ENCODE assay signal across 8 cellular contexts in genomic region chr15:64430000-64430735, GRCh38. TPM values are rescaled to one million over a fixed set of nuclear protein-coding genes. Genes with fewer than 3 reads are reported as not detected.
A peak's percentile ranks its signal among the peaks of the same experiment; 100 is the strongest.
DNase-seq lines count a peak whose midpoint lies in the region; ATAC-seq and TF ChIP-seq lines count a peak whose summit lies in the region.

No MANE protein-coding gene starts in this region.

- no peak overlapping the region for H3K4me3 ChIP-seq in BLaER1 treated with 17β-estradiol and CSF1 and Interleukin-3, amounts not matched to agents 10 nM and 100 nM
- H3K4me3 ChIP-seq in HFF-Myc (replicated peaks; ENCODE audit: low read depth, low read length) (no peak overlapping the region), testis (no peak overlapping the region)

- WGBS in testis, 2 donors = 18% methylated on average over 3 of the region's 3 CpGs

- H3K9me3 ChIP-seq in BLaER1 treated with 17β-estradiol and CSF1 and Interleukin-3, amounts not matched to agents 10 nM and 100 nM (replicated peaks in 1 of 11) = no peaks in the 10 kb centered on the region
- H3K9me3 ChIP-seq in testis = no peaks in the 10 kb centered on the region

- peak overlapping the region; percentile 54 to 78 (median 69); a peak in 21 of 22 replicates for H3K4me2 ChIP-seq in BLaER1 treated with 17β-estradiol and CSF1 and Interleukin-3, amounts not matched to agents 10 nM and 100 nM

- intact Hi-C loops in testis (cut with DNase I; ENCODE audit: low total_unique reads) = loop anchor here (10.0 kb wide), 1 partner anchor 255 kb away; no protein-coding TSS in a partner anchor

- peak; percentile 88 for DNase-seq in HFF-Myc (ENCODE audit: extremely low read depth, low read depth)
- DNase-seq in OCI-M2 (lab: John Stamatoyannopoulos, UW; ENCODE audit: unreplicated experiment) = peak; percentile 42
- DNase-seq in amniotic epithelial cell (ENCODE audit: low read depth) = peak; percentile 95
- DNase-seq in iPS-NIHi11 (ENCODE audit: low spot score) = peak; percentile 54
- peak; percentile 67 for DNase-seq in testis

- peak overlapping the region; percentile 1 to 95 (median 91); a peak in 19 of 22 replicates for H3K27ac ChIP-seq in BLaER1 treated with 17β-estradiol and CSF1 and Interleukin-3, amounts not matched to agents 10 nM and 100 nM
- H3K27ac ChIP-seq in testis = peak overlapping the region in 1 of 2 donors; percentile 42

- peaks cover 26 to 37% (median 33%) of the 10 kb centered on the region in 10 experiments for H3K4me1 ChIP-seq in BLaER1 treated with 17β-estradiol and CSF1 and Interleukin-3, amounts not matched to agents 10 nM and 100 nM
- H3K4me1 ChIP-seq in testis = peaks cover 6% of the 10 kb centered on the region

- peak overlapping the region; percentile 23 to 83 (median 75); a peak in 20 of 22 replicates for H3K9ac ChIP-seq in BLaER1 treated with 17β-estradiol and CSF1 and Interleukin-3, amounts not matched to agents 10 nM and 100 nM

- TF ChIP-seq POLR2A in testis (IDR thresholded peaks at IDR 0.05) = no peak

- peaks cover 19 to 85% (median 52%) of the 10 kb centered on the region in 11 experiments for H3K36me3 ChIP-seq in BLaER1 treated with 17β-estradiol and CSF1 and Interleukin-3, amounts not matched to agents 10 nM and 100 nM
- H3K36me3 ChIP-seq in testis (ENCODE audit: low read depth, missing control alignments) = peaks cover 3% of the 10 kb centered on the region

- no peaks in the 10 kb centered on the region for H3K27me3 ChIP-seq in BLaER1 treated with 17β-estradiol and CSF1 and Interleukin-3, amounts not matched to agents 10 nM and 100 nM
- no peaks in the 10 kb centered on the region for H3K27me3 ChIP-seq in testis

- TF ChIP-seq CTCF in HFF-Myc (IDR thresholded peaks at IDR 0.05; ENCODE audit: low read depth, low read length, missing control alignments) (no peak), testis (IDR thresholded peaks at IDR 0.05) (no peak)

- ATAC-seq in HG03442 (IDR thresholded peaks at IDR 0.05; ENCODE audit: unreplicated experiment) = no peak
- no peak for ATAC-seq in HG03280 (IDR thresholded peaks at IDR 0.05; ENCODE audit: unreplicated experiment)

- peaks cover 0 to 14% (median 0%) of the 10 kb centered on the region in 11 experiments; a peak in 2 of 22 replicates for H4K20me1 ChIP-seq in BLaER1 treated with 17β-estradiol and CSF1 and Interleukin-3, amounts not matched to agents 10 nM and 100 nM

RNA-seq across cellular contexts. Expression of gene ZNF609, which starts 30.2 kb away (rescaled TPM):
- 10 to 100 TPM; 48.7 to 60.5 TPM for total RNA-seq in testis
- 75.8 TPM for polyA plus RNA-seq in testis (ENCODE audit: insufficient read depth, low read depth, low replicate concordance)

RNA-seq across cellular contexts. Expression of gene TRIP4, which starts 42.5 kb away (rescaled TPM):
- total RNA-seq in testis = 10 to 100 TPM; 17.1 to 19.4 TPM
- polyA plus RNA-seq in testis (ENCODE audit: insufficient read depth, low read depth, low replicate concordance) = 23.4 TPM

RNA-seq across cellular contexts. Expression of gene PCLAF, which starts 48.9 kb away (rescaled TPM):
- total RNA-seq in testis = 10 to 100 TPM in 1 of 2 donors, 1 to 10 TPM in 1; 6.0 to 10.9 TPM
- polyA plus RNA-seq in testis (ENCODE audit: insufficient read depth, low read depth, low replicate concordance) = 19.5 TPM

Comparison
In these comparisons a context has a peak if more than half of its experiments do, and no peak if none do; other contexts are left out.
1. DNase-seq: peak in every context shown above with its lines; median percentile 95 in amniotic epithelial cell; 88 in HFF-Myc; 67 in testis; 54 in iPS-NIHi11; 42 in OCI-M2.